9 cellular contexts compared by ENCODE assay signal in the genomic region with DNA sequence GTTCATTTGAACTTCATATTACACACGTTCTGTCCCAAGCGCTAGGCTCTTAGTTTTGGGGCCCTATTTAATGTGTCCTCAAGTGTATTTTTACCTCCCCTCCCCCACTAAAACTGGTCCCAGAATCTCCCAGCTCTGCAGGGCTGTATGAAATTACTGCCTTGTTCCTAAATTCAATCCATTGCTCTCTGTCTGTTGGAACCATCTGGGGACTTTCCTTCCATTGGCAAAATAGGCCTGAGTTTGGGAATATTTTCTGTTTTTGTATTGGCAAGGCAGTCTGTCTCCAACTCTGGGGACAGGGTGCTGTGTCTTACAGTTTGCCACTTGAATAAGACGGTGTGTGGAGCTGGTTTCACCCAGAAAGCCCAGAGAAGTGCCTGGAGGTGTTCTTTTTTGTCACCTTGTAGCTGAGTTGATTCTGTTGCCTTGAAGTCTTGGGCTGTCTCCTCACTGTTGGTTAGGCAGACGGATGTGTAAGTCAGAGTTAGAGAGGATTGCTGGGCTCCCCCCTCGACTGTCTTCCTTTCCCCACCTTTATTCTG. TPM values are rescaled to one million over a fixed set of nuclear protein-coding genes. Genes with fewer than 3 reads are reported as not detected.
DNase-seq lines count a peak whose midpoint lies in the region; ATAC-seq, FAIRE-seq and TF ChIP-seq lines count a peak whose summit lies in the region.
"Had no signal": no experiment of that assay in that cellular context is flagged by ENCODE, and none has a peak within 500 bp of the region (broad histone marks: within the 10 kb centered on the region; RNA-seq: fewer than 3 reads in every experiment).

No MANE protein-coding gene starts in this region.

- no peak for ATAC-seq in GM21737 (IDR thresholded peaks at IDR 0.05; ENCODE audit: unreplicated experiment)

- peak overlapping the region; percentile 91 for H3K27ac Mint-ChIP-seq in Caco-2 (ENCODE audit: unreplicated experiment)

- H2AFZ ChIP-seq in OCI-LY1 (ENCODE audit: low read length) (no peak overlapping the region), neuron (ENCODE audit: low read depth, low read length) (peak overlapping the region; percentile 62)

- no peaks in the 10 kb centered on the region for H3K9me3 Mint-ChIP-seq in Caco-2 (ENCODE audit: unreplicated experiment)

- H3K27me3 ChIP-seq in Caco-2 (replicated peaks; ENCODE audit: control insufficient read depth, insufficient read depth, low read length) (no peaks in the 10 kb centered on the region), OCI-LY1 (ENCODE audit: insufficient read depth, low read length) (no peaks in the 10 kb centered on the region), duodenal mucosa (ENCODE audit: control insufficient read depth in 1 of 2, insufficient read depth in 2 of 2, low read length in 2 of 2) (no peaks in the 10 kb centered on the region), neuron (ENCODE audit: insufficient read depth, low read length) (no peaks in the 10 kb centered on the region)

- H3K9ac ChIP-seq in OCI-LY1 (ENCODE audit: low read length) (peak overlapping the region; percentile 91), duodenal mucosa (ENCODE audit: low read depth in 1 of 2, low read length in 2 of 2) (peak overlapping the region; percentile 52 to 60)

- no peaks in the 10 kb centered on the region for H3K9me2 ChIP-seq in OCI-LY1 (ENCODE audit: low read depth, low read length)

- CTCF ChIA-PET in Caco-2 (lab: Charles Lee), result interaction anchor here (1.3 kb wide), 1 partner anchor 48 kb away, joined by 5 read pairs; no protein-coding TSS in a partner anchor

- H3K4me1 Mint-ChIP-seq in Caco-2 (ENCODE audit: low read depth, unreplicated experiment), result peaks cover 17% of the 10 kb centered on the region

- H3K4me3 Mint-ChIP-seq in Caco-2 (ENCODE audit: unreplicated experiment), result peak overlapping the region; percentile 96

- peaks cover 29% of the 10 kb centered on the region for H3K79me2 ChIP-seq in OCI-LY1 (ENCODE audit: insufficient read depth, low read length)

- no peaks in the 10 kb centered on the region for H3K27me3 Mint-ChIP-seq in Caco-2 (ENCODE audit: insufficient read depth, unreplicated experiment)

- peaks cover 69% of the 10 kb centered on the region for H3K36me3 Mint-ChIP-seq in Caco-2 (ENCODE audit: insufficient read depth, unreplicated experiment)

- POLR2A ChIA-PET in Caco-2 (lab: Charles Lee), result interaction anchor here (0.7 kb wide), 1 partner anchor 50 kb away, joined by 10 read pairs; no protein-coding TSS in a partner anchor

- no peak for DNase-seq in Caco-2
- no peak for DNase-seq in DMS114 treated with DMSO at 0.1 percent for 48 hours (lab: John Stamatoyannopoulos, UW; ENCODE audit: unreplicated experiment)
- DNase-seq in SIG-M5 (lab: John Stamatoyannopoulos, UW), result no peak
- DNase-seq in RCC 7860 (ENCODE audit: low spot score), result no peak

- H3K9me3 ChIP-seq in Caco-2, result no peaks in the 10 kb centered on the region
- H3K9me3 ChIP-seq in OCI-LY1 (ENCODE audit: low read length), result no peaks in the 10 kb centered on the region
- H3K9me3 ChIP-seq in duodenal mucosa (ENCODE audit: control insufficient read depth in 1 of 2, low read length in 2 of 2), result no peaks in the 10 kb centered on the region
- no peaks in the 10 kb centered on the region for H3K9me3 ChIP-seq in neuron (ENCODE audit: low read length)

- peak overlapping the region; percentile 78 for H3K4me2 ChIP-seq in OCI-LY1 (ENCODE audit: low read length)

- BruUV-seq in Caco-2 (replicated peaks; lab: Mats Ljungman, UMichigan), result no TSS peak

- H3K27ac ChIP-seq in OCI-LY1 (ENCODE audit: low read depth, low read length, poor library complexity, severe bottlenecking) (peak overlapping the region; percentile 81), duodenal mucosa (ENCODE audit: low read depth, low read length) (no peak overlapping the region)
- H3K27ac ChIP-seq: HL-60 had no signal

- no peaks in the 10 kb centered on the region for H4K20me1 ChIP-seq in OCI-LY1 (ENCODE audit: insufficient read depth, low read length)

- FAIRE-seq in RCC 7860 (lab: Jason Lieb, UNC), result no peak

- intact Hi-C loops in Caco-2 (cut with micrococcal nuclease; ENCODE audit: unreplicated experiment), result loop anchor here (1.0 kb wide), 1 partner anchor 48 kb away; no protein-coding TSS in a partner anchor

- H3K4me3 ChIP-seq in Caco-2 (ENCODE audit: low read depth, low read length) (peak overlapping the region; percentile 83), OCI-LY1 (ENCODE audit: low read depth, low read length, poor library complexity, severe bottlenecking) (peak overlapping the region; percentile 89), duodenal mucosa (ENCODE audit: low read depth in 1 of 2, low read length in 2 of 2) (peak overlapping the region; percentile 56 to 72), neuron (ENCODE audit: low read length) (peak overlapping the region; percentile 79)

- 0 out of 2 replicates have a peak, but pooled peaks cover 3% of the 10 kb centered on the region for H3K36me3 ChIP-seq in Caco-2 (ENCODE audit: control insufficient read depth, insufficient read depth, low read length)
- peaks cover 61% of the 10 kb centered on the region for H3K36me3 ChIP-seq in OCI-LY1 (ENCODE audit: insufficient read depth, low read length)
- H3K36me3 ChIP-seq in duodenal mucosa (ENCODE audit: control insufficient read depth in 1 of 2, insufficient read depth in 2 of 2, low read length in 2 of 2), result peaks cover 15 to 27% of the 10 kb centered on the region in 2 donors
- peaks cover 44% of the 10 kb centered on the region for H3K36me3 ChIP-seq in neuron (ENCODE audit: insufficient read depth, low read length)

- H3K4me1 ChIP-seq in Caco-2 (peaks cover 15% of the 10 kb centered on the region; the same call in 1 of the 2 replicates), OCI-LY1 (ENCODE audit: insufficient read depth, low read length, severe bottlenecking) (peaks cover 52% of the 10 kb centered on the region), duodenal mucosa (ENCODE audit: control insufficient read depth in 1 of 2, insufficient read depth in 2 of 2, low read length in 2 of 2) (peaks cover 9 to 16% of the 10 kb centered on the region in 2 donors), neuron (ENCODE audit: insufficient read depth, low read length) (peaks cover 20% of the 10 kb centered on the region)

- TF ChIP-seq CTCF in Caco-2 (IDR thresholded peaks at IDR 0.05; ENCODE audit: insufficient read depth in 1 of 2, low read depth in 1 of 2, low read length in 1 of 2, severe bottlenecking in 1 of 2, unreplicated experiment in 1 of 2), result no peak
- TF ChIP-seq CTCF in OCI-LY1 (IDR thresholded peaks at IDR 0.05; ENCODE audit: low read length), result no peak

- H3F3A ChIP-seq in OCI-LY1 (ENCODE audit: insufficient read depth, low read length), result peaks cover 11% of the 10 kb centered on the region; the same call in 1 of the 2 replicates

RNA-seq across cellular contexts. Expression of a gene that starts 1.3 kb away (rescaled TPM):
- 82.2 and 95.2 TPM in 2 replicates for total RNA-seq in Caco-2 (2022)

RNA-seq across cellular contexts. Expression of a gene that starts 19.2 kb away (rescaled TPM):
- total RNA-seq in Caco-2 (2022), result 224 and 225 TPM in 2 replicates

RNA-seq across cellular contexts. Expression of a gene that starts 22.4 kb away (rescaled TPM):
- total RNA-seq in Caco-2 (2022), result not detected in 2 replicates

RNA-seq across cellular contexts. Expression of a gene that starts 45.1 kb away (rescaled TPM):
- not detected in 2 replicates for total RNA-seq in Caco-2 (2022)

RNA-seq across cellular contexts. Expression of a gene that starts 59.6 kb away (rescaled TPM):
- not detected in 2 replicates for total RNA-seq in Caco-2 (2022)
